Comparison of ENCODE assay signal across 9 cellular contexts in the genomic region with DNA sequence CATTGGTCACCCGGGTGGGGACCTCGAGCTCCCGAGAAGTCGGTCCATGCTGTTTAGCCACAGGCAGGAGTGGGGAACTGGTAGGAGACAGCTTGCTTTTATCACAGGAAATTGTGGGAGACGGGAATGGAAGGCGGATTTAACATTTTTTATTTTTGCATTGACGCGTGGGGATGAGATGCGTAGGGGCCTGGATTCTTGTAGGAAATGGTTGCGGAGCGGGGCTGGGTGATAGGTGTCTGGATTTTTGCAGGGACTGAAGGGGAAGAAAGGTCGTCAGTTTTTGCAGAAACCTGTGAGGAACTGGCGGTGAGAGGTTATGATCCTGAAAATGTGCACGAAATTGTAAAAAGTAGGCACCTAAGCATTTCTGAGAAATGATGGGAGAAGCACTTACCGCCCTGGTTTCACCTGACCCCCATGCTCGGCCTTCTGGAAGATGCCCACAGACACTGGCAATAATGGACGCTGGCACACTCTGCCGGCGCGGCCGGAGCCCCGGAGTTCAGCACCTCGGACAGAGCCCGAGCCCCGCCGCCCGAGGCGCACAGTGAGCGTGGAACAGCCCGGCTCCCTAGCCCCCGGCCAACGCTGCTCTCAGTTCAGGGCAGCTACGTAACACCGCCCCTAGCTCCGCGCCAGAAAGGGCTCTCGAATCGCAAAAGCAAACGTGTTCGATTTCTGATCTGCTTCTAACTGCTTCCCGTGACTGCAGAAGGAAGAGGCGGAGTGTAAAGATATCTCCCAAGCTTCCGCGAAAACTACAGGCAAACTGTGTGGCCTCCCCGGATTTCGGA. TPM values are rescaled to one million over a fixed set of nuclear protein-coding genes. Genes with fewer than 3 reads are reported as not detected.
DNase-seq lines count a peak whose midpoint lies in the region; ATAC-seq and TF ChIP-seq lines count a peak whose summit lies in the region.
"Had no signal": no experiment of that assay in that cellular context is flagged by ENCODE, and none has a peak within 500 bp of the region (broad histone marks: within the 10 kb centered on the region; RNA-seq: fewer than 3 reads in every experiment).

No MANE protein-coding gene starts in this region.

- H3K4me1 ChIP-seq in hepatocyte (ENCODE audit: insufficient read depth) = no peaks in the 10 kb centered on the region

- peak overlapping the region; percentile 74 for H3K4me2 ChIP-seq in hepatocyte

- H3K4me3 Mint-ChIP-seq in activated naive CD8-positive, alpha-beta T cell treated with anti-CD3 and anti-CD28 coated beads, Interleukin-2, amount 10 ng/mL, durations not matched to agents 7 days and 5 days = peak overlapping the region; percentile 11
- H3K4me3 Mint-ChIP-seq: activated T-cell treated with anti-CD3 and anti-CD28 coated beads, Interleukin-2, amount 50 U/mL, for 4 hours had no signal

- H3K27ac Mint-ChIP-seq in activated naive CD8-positive, alpha-beta T cell treated with anti-CD3 and anti-CD28 coated beads, Interleukin-2, amount 10 ng/mL, durations not matched to agents 7 days and 5 days = no peak overlapping the region

- H4K20me1 ChIP-seq in hepatocyte (ENCODE audit: insufficient read depth, poor library complexity, severe bottlenecking) = no peaks in the 10 kb centered on the region

- no peak overlapping the region for H3K27ac ChIP-seq in hepatocyte

- POLR2A ChIA-PET in activated naive CD8-positive, alpha-beta T cell treated with anti-CD3 and anti-CD28 coated beads, Interleukin-2, amount 10 ng/mL, durations not matched to agents 7 days and 5 days (lab: Charles Lee) = no interaction called here

- H3K4me1 Mint-ChIP-seq in activated naive CD8-positive, alpha-beta T cell treated with anti-CD3 and anti-CD28 coated beads, Interleukin-2, amount 10 ng/mL, durations not matched to agents 7 days and 5 days = no peaks in the 10 kb centered on the region

- no peaks in the 10 kb centered on the region for H3K9me3 ChIP-seq in hepatocyte (ENCODE audit: low read depth)

- no peak overlapping the region for H2AFZ ChIP-seq in hepatocyte

- H3K9me2 ChIP-seq in hepatocyte (replicated peaks; ENCODE audit: insufficient read depth) = no peaks in the 10 kb centered on the region

- H3K36me3 ChIP-seq in hepatocyte (replicated peaks; ENCODE audit: insufficient read depth, low read depth) = no peaks in the 10 kb centered on the region

- WGBS in hepatocyte (ENCODE audit: low lambda C conversion rate, missing lambda C conversion rate) = 16% methylated on average over 46 of the region's 46 CpGs

- DNase-seq in D341Med (ENCODE audit: low spot score) = peak; percentile 47
- DNase-seq in LHCN-M2 (ENCODE audit: low read depth) = peak; percentile 26
- peak; percentile 73 for DNase-seq in activated naive CD8-positive, alpha-beta T cell treated with anti-CD3 and anti-CD28 coated beads, Interleukin-2, amount 10 ng/mL, durations not matched to agents 7 days and 5 days
- peak; percentile 80 for DNase-seq in hepatocyte (ENCODE audit: low spot score)
- peak; percentile 24 for DNase-seq in stimulated activated CD4-positive, alpha-beta T cell treated with anti-CD3 and anti-CD28 coated beads, Interleukin-1b, Interleukin-23, amount 100 ng/mL, for 48 hours
- DNase-seq in ureter (ENCODE audit: low spot score) = no peak
- no peak for DNase-seq in NCI-H1694 (lab: John Stamatoyannopoulos, UW)
- DNase-seq: activated T-cell treated with anti-CD3 and anti-CD28 coated beads, Interleukin-2, amount 50 U/mL, for 4 hours had no signal

- no peak for TF ChIP-seq CTCF in hepatocyte (IDR thresholded peaks at IDR 0.05; ENCODE audit: poor library complexity)

- H3K9me3 Mint-ChIP-seq in activated naive CD8-positive, alpha-beta T cell treated with anti-CD3 and anti-CD28 coated beads, Interleukin-2, amount 10 ng/mL, durations not matched to agents 7 days and 5 days = no peaks in the 10 kb centered on the region

- no peaks in the 10 kb centered on the region for H3K36me3 Mint-ChIP-seq in activated naive CD8-positive, alpha-beta T cell treated with anti-CD3 and anti-CD28 coated beads, Interleukin-2, amount 10 ng/mL, durations not matched to agents 7 days and 5 days

- H3K27me3 ChIP-seq in hepatocyte = peaks cover 94% of the 10 kb centered on the region

- no peaks in the 10 kb centered on the region for H3K79me2 ChIP-seq in hepatocyte

- H3K4me3 ChIP-seq in hepatocyte = no peak overlapping the region

- peaks cover 58% of the 10 kb centered on the region for H3K27me3 Mint-ChIP-seq in activated naive CD8-positive, alpha-beta T cell treated with anti-CD3 and anti-CD28 coated beads, Interleukin-2, amount 10 ng/mL, durations not matched to agents 7 days and 5 days

- no peak for ATAC-seq in activated naive CD8-positive, alpha-beta T cell treated with anti-CD3 and anti-CD28 coated beads, Interleukin-2, amount 10 ng/mL, durations not matched to agents 7 days and 5 days (ENCODE audit: low read depth)
- no peak for ATAC-seq in HG03460 (IDR thresholded peaks at IDR 0.05; ENCODE audit: unreplicated experiment)

RNA-seq across cellular contexts. Expression of a gene that starts 0.9 kb away (rescaled TPM):
- total RNA-seq in LHCN-M2 (2014; rRNA removed) (not detected in 2 replicates), hepatocyte (0.04 TPM in 1 of 2 replicates, not detected in the other), ureter (not detected)
- not detected for polyA plus RNA-seq in LHCN-M2 (2012)
- not detected for total RNA-seq in activated naive CD8-positive, alpha-beta T cell treated with anti-CD3 and anti-CD28 coated beads, Interleukin-2, amount 10 ng/mL, durations not matched to agents 7 days and 5 days
- not detected in 2 replicates for polyA plus RNA-seq in hepatocyte
- total RNA-seq: activated T-cell treated with anti-CD3 and anti-CD28 coated beads, Interleukin-2, amount 50 U/mL, for 4 hours had no signal

RNA-seq across cellular contexts. Expression of a gene that starts 27.5 kb away (rescaled TPM):
- 126 and 163 TPM in 2 replicates for total RNA-seq in LHCN-M2 (2014; rRNA removed)
- polyA plus RNA-seq in LHCN-M2 (2012) = 122 TPM
- total RNA-seq in activated naive CD8-positive, alpha-beta T cell treated with anti-CD3 and anti-CD28 coated beads, Interleukin-2, amount 10 ng/mL, durations not matched to agents 7 days and 5 days = 10 to 100 TPM; 31.8 to 34.2 TPM
- 178 and 185 TPM in 2 replicates for total RNA-seq in hepatocyte
- 204 and 223 TPM in 2 replicates for polyA plus RNA-seq in hepatocyte
- total RNA-seq in ureter = 96.8 TPM

Comparison
In these comparisons a context has a peak if more than half of its experiments do, and no peak if none do; other contexts are left out.
1. DNase-seq: peak in D341Med (single experiment), LHCN-M2 (single experiment), activated naive CD8-positive, alpha-beta T cell treated with anti-CD3 and anti-CD28 coated beads, Interleukin-2, amount 10 ng/mL, durations not matched to agents 7 days and 5 days (single experiment), hepatocyte (single experiment) and stimulated activated CD4-positive, alpha-beta T cell treated with anti-CD3 and anti-CD28 coated beads, Interleukin-1b, Interleukin-23, amount 100 ng/mL, for 48 hours (single experiment); none in ureter (single experiment) and NCI-H1694 (single experiment).